20 cellular contexts compared by ENCODE assay signal in the genomic region with DNA sequence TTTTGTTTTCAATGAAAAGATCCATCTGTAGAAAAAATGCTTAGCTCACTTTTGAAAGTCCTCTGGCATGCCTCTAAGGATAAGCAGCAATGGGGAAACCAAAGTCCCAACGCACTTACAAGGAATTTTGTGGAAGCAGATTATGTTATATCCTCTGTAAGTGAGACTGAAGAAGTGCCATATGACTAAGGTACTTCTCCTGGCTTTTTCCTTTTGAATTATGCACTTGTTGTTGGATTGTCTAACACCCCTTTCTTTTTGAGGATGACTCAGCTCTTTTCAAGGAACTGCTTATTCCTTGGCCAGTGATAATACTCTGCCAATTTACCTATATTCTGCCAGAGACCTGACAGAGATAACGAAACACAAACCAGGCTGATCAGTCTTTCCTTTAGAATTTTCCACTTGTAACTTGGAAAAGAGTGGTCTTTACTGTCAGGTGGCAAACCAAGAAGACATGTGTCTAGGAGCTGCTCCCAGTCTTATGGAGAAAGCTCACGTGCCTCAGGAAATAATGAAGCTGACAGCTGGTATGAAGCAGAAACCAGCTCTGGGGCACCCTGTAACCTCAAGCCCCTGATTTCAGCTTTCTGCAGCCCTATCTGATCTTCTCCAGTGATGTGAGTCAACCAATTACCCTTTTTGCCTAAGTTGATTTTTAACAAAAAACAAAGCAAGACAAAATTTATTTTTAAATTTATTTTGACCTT.
DNase-seq lines count a peak whose midpoint lies in the region; ATAC-seq and TF ChIP-seq lines count a peak whose summit lies in the region.
"Had no signal": no experiment of that assay in that cellular context is flagged by ENCODE, and none has a peak within 500 bp of the region (broad histone marks: within the 10 kb centered on the region; RNA-seq: fewer than 3 reads in every experiment).

No MANE protein-coding gene starts in this region.

- no peaks in the 10 kb centered on the region for H3K36me3 Mint-ChIP-seq in natural killer cell treated with Interleukin-12 subunit alpha and Interleukin-12 subunit beta and Interleukin-15 and Interleukin-18, amount 100 ng/mL, for 72 hours
- no peaks in the 10 kb centered on the region for H3K36me3 Mint-ChIP-seq in activated naive CD4-positive, alpha-beta T cell treated with anti-CD3 and anti-CD28 coated beads for 36 hours (ENCODE audit: low read depth)
- H3K36me3 Mint-ChIP-seq: CD8-positive, alpha-beta memory T cell had no signal

- TF ChIP-seq CTCF in fibroblast of pulmonary artery (IDR thresholded peaks at IDR 0.05; ENCODE audit: low read length, missing control alignments) (no peak), RWPE1 (conservative IDR thresholded peaks at IDR 0.05; ENCODE audit: low read depth) (no peak)

- H3K4me3 ChIP-seq in fibroblast of pulmonary artery (replicated peaks; ENCODE audit: low read depth, low read length): no peak overlapping the region
- H3K4me3 ChIP-seq: MG63, PC-9, SJCRH30 had no signal

- ATAC-seq in natural killer cell treated with Interleukin-12 subunit alpha and Interleukin-12 subunit beta and Interleukin-15 and Interleukin-18, amount 100 ng/mL, for 72 hours: no peak

- no peak overlapping the region for H3K27ac ChIP-seq in RWPE1
- H3K27ac ChIP-seq: PC-9, SJCRH30 had no signal

- DNase-seq in A172 (ENCODE audit: low spot score): peak; percentile 17
- peak; percentile 58 for DNase-seq in HT1080 (ENCODE audit: low read depth)
- peak; percentile 83 for DNase-seq in SK-N-DZ (ENCODE audit: low spot score)
- DNase-seq in fibroblast of pulmonary artery (ENCODE audit: low read depth): peak; percentile 55
- no peak for DNase-seq in RWPE1 (ENCODE audit: low spot score)
- DNase-seq in SW480 (ENCODE audit: low spot score): no peak
- no peak for DNase-seq in natural killer cell treated with Interleukin-12 subunit alpha and Interleukin-12 subunit beta and Interleukin-15 and Interleukin-18, amount 100 ng/mL, for 72 hours (ENCODE audit: low spot score)
- no peak for DNase-seq in activated naive CD4-positive, alpha-beta T cell treated with anti-CD3 and anti-CD28 coated beads for 36 hours
- DNase-seq: ACHN; C1 segment of cervical spinal cord; CD8-positive, alpha-beta memory T cell; DMS79 treated with DMSO at 0.1 percent for 48 hours; Karpas-422; MG63; NCI-H1048; NCI-H1436; NCI-H2029; NCI-H510A treated with DMSO at 0.1 percent for 48 hours; PC-9; SJCRH30 had no signal

- POLR2A ChIA-PET in RWPE1 (lab: Yijun Ruan, JAX; ENCODE audit: low non-redundant PET): no interaction called here

- intact Hi-C loops in activated naive CD4-positive, alpha-beta T cell treated with anti-CD3 and anti-CD28 coated beads for 36 hours (cut with micrococcal nuclease): no loop called here

- CTCF ChIA-PET in RWPE1 (lab: Yijun Ruan, JAX): no interaction called here
- CTCF ChIA-PET in activated naive CD4-positive, alpha-beta T cell treated with anti-CD3 and anti-CD28 coated beads for 36 hours (lab: Charles Lee): no interaction called here

- H3K9me3 Mint-ChIP-seq in natural killer cell treated with Interleukin-12 subunit alpha and Interleukin-12 subunit beta and Interleukin-15 and Interleukin-18, amount 100 ng/mL, for 72 hours: peaks cover 3% of the 10 kb centered on the region
- peaks cover 8% of the 10 kb centered on the region for H3K9me3 Mint-ChIP-seq in activated naive CD4-positive, alpha-beta T cell treated with anti-CD3 and anti-CD28 coated beads for 36 hours

- H3K4me1 Mint-ChIP-seq in natural killer cell treated with Interleukin-12 subunit alpha and Interleukin-12 subunit beta and Interleukin-15 and Interleukin-18, amount 100 ng/mL, for 72 hours (ENCODE audit: low read depth in 2 of 2): no peaks in the 10 kb centered on the region
- H3K4me1 Mint-ChIP-seq in activated naive CD4-positive, alpha-beta T cell treated with anti-CD3 and anti-CD28 coated beads for 36 hours (ENCODE audit: low read depth): no peaks in the 10 kb centered on the region
- H3K4me1 Mint-ChIP-seq: CD8-positive, alpha-beta memory T cell had no signal

- no peaks in the 10 kb centered on the region for H3K27me3 Mint-ChIP-seq in natural killer cell treated with Interleukin-12 subunit alpha and Interleukin-12 subunit beta and Interleukin-15 and Interleukin-18, amount 100 ng/mL, for 72 hours
- H3K27me3 Mint-ChIP-seq in activated naive CD4-positive, alpha-beta T cell treated with anti-CD3 and anti-CD28 coated beads for 36 hours (ENCODE audit: low read depth): no peaks in the 10 kb centered on the region
- H3K27me3 Mint-ChIP-seq: CD8-positive, alpha-beta memory T cell had no signal

- H3K4me3 Mint-ChIP-seq in natural killer cell treated with Interleukin-12 subunit alpha and Interleukin-12 subunit beta and Interleukin-15 and Interleukin-18, amount 100 ng/mL, for 72 hours: no peak overlapping the region
- no peak overlapping the region for H3K4me3 Mint-ChIP-seq in activated naive CD4-positive, alpha-beta T cell treated with anti-CD3 and anti-CD28 coated beads for 36 hours
- H3K4me3 Mint-ChIP-seq: CD8-positive, alpha-beta memory T cell had no signal

- H3K27ac Mint-ChIP-seq in natural killer cell treated with Interleukin-12 subunit alpha and Interleukin-12 subunit beta and Interleukin-15 and Interleukin-18, amount 100 ng/mL, for 72 hours: no peak overlapping the region
- H3K27ac Mint-ChIP-seq in activated naive CD4-positive, alpha-beta T cell treated with anti-CD3 and anti-CD28 coated beads for 36 hours: no peak overlapping the region
- H3K27ac Mint-ChIP-seq: CD8-positive, alpha-beta memory T cell had no signal

Comparison
In these comparisons a context has a peak if more than half of its experiments do, and no peak if none do; other contexts are left out.
1. DNase-seq: peak in A172 (single experiment), HT1080 (single experiment), SK-N-DZ (single experiment) and fibroblast of pulmonary artery (single experiment); none in RWPE1 (single experiment), SW480 (single experiment), natural killer cell treated with Interleukin-12 subunit alpha and Interleukin-12 subunit beta and Interleukin-15 and Interleukin-18, amount 100 ng/mL, for 72 hours (single experiment) and activated naive CD4-positive, alpha-beta T cell treated with anti-CD3 and anti-CD28 coated beads for 36 hours (single experiment).